Comparison of ENCODE assay signal across 18 cellular contexts in genomic region chr4:8388471-8388870, GRCh38. TPM values are rescaled to one million over a fixed set of nuclear protein-coding genes. Genes with fewer than 3 reads are reported as not detected.
DNase-seq lines count a peak whose midpoint lies in the region; ATAC-seq and TF ChIP-seq lines count a peak whose summit lies in the region.
"Had no signal": no experiment of that assay in that cellular context is flagged by ENCODE, and none has a peak within 500 bp of the region (broad histone marks: within the 10 kb centered on the region; RNA-seq: fewer than 3 reads in every experiment).

No MANE protein-coding gene starts in this region.

- no peak for ATAC-seq in left ventricle myocardium superior
- no peak for ATAC-seq in PC-3

- POLR2A ChIA-PET in PC-3 (lab: Charles Lee; ENCODE audit: unreplicated experiment), result no interaction called here

- H3K14ac ChIP-seq in neuronal stem cell (ENCODE audit: low read length), result peak overlapping the region; percentile 14

- no peak overlapping the region for H4K91ac ChIP-seq in neuronal stem cell (ENCODE audit: low read depth, low read length, poor library complexity)

- peak overlapping the region; percentile 10 for H3K23ac ChIP-seq in neuronal stem cell (ENCODE audit: low read depth, low read length, poor library complexity)

- no peak overlapping the region for H2BK120ac ChIP-seq in neuronal stem cell (ENCODE audit: low read depth, low read length)

- H3K4me3 ChIP-seq in right atrium auricular region (no peak overlapping the region), BLaER1 (peak overlapping the region; percentile 62), PC-3 (ENCODE audit: low read length) (no peak overlapping the region), neuronal stem cell (ENCODE audit: low read length in 2 of 2) (no peak overlapping the region)
- H3K4me3 ChIP-seq: HAP-1 had no signal

- H3K79me1 ChIP-seq in neuronal stem cell (ENCODE audit: low read depth, low read length), result no peaks in the 10 kb centered on the region

- H3K9me3 ChIP-seq in right atrium auricular region (no peaks in the 10 kb centered on the region), BLaER1 (no peaks in the 10 kb centered on the region), PC-3 (ENCODE audit: low read length) (no peaks in the 10 kb centered on the region), neuronal stem cell (replicated peaks in 1 of 2; ENCODE audit: control insufficient read depth in 2 of 2, insufficient read depth in 1 of 2, low read depth in 1 of 2, low read length in 2 of 2) (no peaks in the 10 kb centered on the region)
- H3K9me3 ChIP-seq: HAP-1 had no signal

- peaks cover 0 to 41% of the 10 kb centered on the region in 2 donors for H3K4me1 ChIP-seq in right atrium auricular region
- peaks cover 100% of the 10 kb centered on the region for H3K4me1 ChIP-seq in BLaER1
- H3K4me1 ChIP-seq in PC-3 (ENCODE audit: insufficient read depth, low read length), result peaks cover 37% of the 10 kb centered on the region
- peaks cover 4 to 7% of the 10 kb centered on the region in 2 donors for H3K4me1 ChIP-seq in neuronal stem cell (ENCODE audit: control insufficient read depth in 2 of 2, insufficient read depth in 1 of 2, low read depth in 1 of 2, low read length in 2 of 2)

- H3K9ac ChIP-seq in BLaER1, result peak overlapping the region; percentile 76
- 0 out of 2 replicates have a peak overlapping the region, but pooled peaks have one; percentile 28 for H3K9ac ChIP-seq in PC-3 (ENCODE audit: low read length)
- peak overlapping the region; percentile 30 for H3K9ac ChIP-seq in neuronal stem cell (ENCODE audit: low read depth, low read length, poor library complexity)

- H3K27me3 ChIP-seq in right atrium auricular region, result no peaks in the 10 kb centered on the region
- no peaks in the 10 kb centered on the region for H3K27me3 ChIP-seq in BLaER1
- H3K27me3 ChIP-seq in PC-3 (ENCODE audit: low read length), result no peaks in the 10 kb centered on the region
- H3K27me3 ChIP-seq in neuronal stem cell (ENCODE audit: control insufficient read depth in 3 of 3, insufficient read depth in 3 of 3, low read depth in 1 of 3, low read length in 3 of 3), result no peaks in the 10 kb centered on the region

- peak overlapping the region; percentile 45 for H2BK5ac ChIP-seq in neuronal stem cell (ENCODE audit: low read length)

- H3K18ac ChIP-seq in neuronal stem cell (ENCODE audit: low read length), result peak overlapping the region; percentile 33

- peak; percentile 26 for DNase-seq in left ventricle myocardium superior
- no peak for DNase-seq in right atrium auricular region (ENCODE audit: low spot score)
- no peak for DNase-seq in PC-3
- DNase-seq in neuronal stem cell (ENCODE audit: low spot score), result no peak
- DNase-seq in UCSD-AML1 (lab: John Stamatoyannopoulos, UW; ENCODE audit: unreplicated experiment), result no peak
- no peak for DNase-seq in activated naive CD4-positive, alpha-beta T cell treated with anti-CD3 and anti-CD28 coated beads, Interleukin-2, amount 50 U/mL, for 16 hours
- DNase-seq: 8988T; C1 segment of cervical spinal cord; Calu3; CD4-positive, alpha-beta memory T cell; COR-L47; DMS53; DMS79 treated with DMSO at 0.1 percent for 48 hours; GF-D8; GOT3; HFFc6 had no signal

- no TSS peak for BruUV-seq in PC-3 (replicated peaks; lab: Mats Ljungman, UMichigan)

- no peak overlapping the region for H2BK15ac ChIP-seq in neuronal stem cell (ENCODE audit: low read length)

- no peak overlapping the region for H3K4ac ChIP-seq in neuronal stem cell (ENCODE audit: low read length)

- TF ChIP-seq CTCF in right atrium auricular region (IDR thresholded peaks at IDR 0.05), result no peak
- no peak for TF ChIP-seq CTCF in PC-3 (conservative IDR thresholded peaks at IDR 0.05; ENCODE audit: low read depth, low read length)

- peak overlapping the region; percentile 50 for H4K8ac ChIP-seq in neuronal stem cell (ENCODE audit: low read depth, low read length)

- no peaks in the 10 kb centered on the region for H3F3A ChIP-seq in PC-3 (ENCODE audit: low read length, unreplicated experiment)

- H3K36me3 ChIP-seq in right atrium auricular region, result peaks cover 80% of the 10 kb centered on the region
- peaks cover 14% of the 10 kb centered on the region for H3K36me3 ChIP-seq in BLaER1
- no peaks in the 10 kb centered on the region for H3K36me3 ChIP-seq in PC-3 (ENCODE audit: low read depth, low read length)
- peaks cover 5 to 18% of the 10 kb centered on the region in 2 donors for H3K36me3 ChIP-seq in neuronal stem cell (replicated peaks in 1 of 2; ENCODE audit: control insufficient read depth in 2 of 2, insufficient read depth in 2 of 2, low read length in 2 of 2)
- H3K36me3 ChIP-seq: HAP-1 had no signal

- no CpG with 5 or more reads among the region's 15 CpGs for WGBS in neuronal stem cell (ENCODE audit: extremely low coverage in 2 of 2, insufficient read length in 2 of 2, insufficient replicate concordance in 1 of 2), 2 donors

- CTCF ChIA-PET in PC-3 (lab: Charles Lee), result no interaction called here

- no peaks in the 10 kb centered on the region for H3K9me2 ChIP-seq in PC-3 (replicated peaks; ENCODE audit: low read length)

- intact Hi-C loops in left ventricle myocardium superior (cut with micrococcal nuclease), result no loop called here
- intact Hi-C loops in PC-3 (cut with micrococcal nuclease), result no loop called here

- H3K27ac ChIP-seq in right atrium auricular region, result no peak overlapping the region
- H3K27ac ChIP-seq in BLaER1, result peak overlapping the region; percentile 90
- peak overlapping the region; percentile 53 for H3K27ac ChIP-seq in PC-3 (ENCODE audit: low read length)
- H3K27ac ChIP-seq in neuronal stem cell (replicated peaks; ENCODE audit: low read length), result no peak overlapping the region

- H3K79me2 ChIP-seq in PC-3 (ENCODE audit: low read length), result no peaks in the 10 kb centered on the region

- H2AFZ ChIP-seq in PC-3 (ENCODE audit: low read length), result no peak overlapping the region
- H2AFZ ChIP-seq in neuronal stem cell (ENCODE audit: low read length), result no peak overlapping the region

- no peak overlapping the region for H2AK5ac ChIP-seq in neuronal stem cell (ENCODE audit: low read depth, low read length)

- no peaks in the 10 kb centered on the region for H4K20me1 ChIP-seq in BLaER1
- no peaks in the 10 kb centered on the region for H4K20me1 ChIP-seq in PC-3 (ENCODE audit: low read length)

- H2BK12ac ChIP-seq in neuronal stem cell (ENCODE audit: low read length), result no peak overlapping the region

- H3K4me2 ChIP-seq in BLaER1 (peak overlapping the region; percentile 91), PC-3 (ENCODE audit: low read length) (peak overlapping the region; percentile 65; the same call in 1 of the 2 replicates), neuronal stem cell (ENCODE audit: insufficient read depth, low read length, poor library complexity, severe bottlenecking) (no peak overlapping the region)

RNA-seq across cellular contexts. Expression of gene ACOX3, which starts 52.1 kb away (rescaled TPM):
- total RNA-seq in left ventricle myocardium superior (25.8 TPM), right atrium auricular region (10 to 100 TPM; 66.9 to 68.8 TPM), PC-3 (2014; rRNA removed) (12.2 and 13.0 TPM in 2 replicates)
- 7.3 TPM for polyA plus RNA-seq in neuronal stem cell (2013, experiment 1 of 2)
- polyA plus RNA-seq in neuronal stem cell (2013, experiment 2 of 2), result 8.3 TPM

RNA-seq across cellular contexts. Expression of gene TRMT44, which starts 52.1 kb away (rescaled TPM):
- total RNA-seq in left ventricle myocardium superior (8.4 TPM), right atrium auricular region (10 to 100 TPM; 10.5 to 11.4 TPM), PC-3 (2014; rRNA removed) (13.3 and 15.3 TPM in 2 replicates)
- polyA plus RNA-seq in neuronal stem cell (2013, experiment 1 of 2), result 5.4 TPM
- polyA plus RNA-seq in neuronal stem cell (2013, experiment 2 of 2), result 4.4 TPM

Comparison
In these comparisons a context has a peak if more than half of its experiments do, and no peak if none do; other contexts are left out.
1. H3K27ac ChIP-seq: peak in BLaER1 (single experiment) and PC-3 (single experiment); none in right atrium auricular region (0 of 2) and neuronal stem cell (single experiment).
2. Peak in every context shown above with its lines, with median percentiles within 50 percentile points of each other: H3K9ac ChIP-seq.